Comparison of ENCODE assay signal across 1 cellular context in genomic region chr4:43875655-43876054, GRCh38.
TF ChIP-seq lines count a peak whose summit lies in the region.

No MANE protein-coding gene starts in this region.

TF ChIP-seq in H1, 55 proteins besides CTCF, POLR2A, EP300 and RAD21 (continued from another document):
- TF ChIP-seq EZH2 (IDR thresholded peaks at IDR 0.05; ENCODE audit: low read depth, low read length, severe bottlenecking) (no peak), EGR1 (IDR thresholded peaks at IDR 0.05; ENCODE audit: borderline replicate concordance, low read depth, low read length) (no peak), GABPA (IDR thresholded peaks at IDR 0.05; ENCODE audit: borderline replicate concordance, insufficient read depth, low read length) (no peak), SIRT6 (IDR thresholded peaks at IDR 0.05; ENCODE audit: low read length) (no peak), ASH2L (IDR thresholded peaks at IDR 0.05; ENCODE audit: low read length) (no peak), SUZ12 (IDR thresholded peaks at IDR 0.05; ENCODE audit: low read length) (no peak), CREB1 (IDR thresholded peaks at IDR 0.05) (no peak), CHD2 (IDR thresholded peaks at IDR 0.05; ENCODE audit: low read length) (no peak), SIN3A (conservative IDR thresholded peaks at IDR 0.05 in 1 of 2, IDR thresholded peaks at IDR 0.05 in 1 of 2; ENCODE audit: low read depth in 1 of 2, low read length in 2 of 2) (no peak), POLR2AphosphoS5 (IDR thresholded peaks at IDR 0.05; ENCODE audit: low read depth, low read length) (no peak), KDM4A (IDR thresholded peaks at IDR 0.05; ENCODE audit: low read depth, low read length, severe bottlenecking) (no peak), TBP (IDR thresholded peaks at IDR 0.05; ENCODE audit: low read depth, low read length) (no peak), BCL11A (IDR thresholded peaks at IDR 0.05; ENCODE audit: low read depth in 2 of 2, low read length in 2 of 2) (no peak), BRCA1 (IDR thresholded peaks at IDR 0.05; ENCODE audit: low read depth, low read length) (no peak), SIX5 (IDR thresholded peaks at IDR 0.05; ENCODE audit: low read depth, low read length) (no peak), RBBP5 (IDR thresholded peaks at IDR 0.05; ENCODE audit: borderline replicate concordance, low read depth, low read length) (no peak)
TF ChIP-seq in H1: peak in this region for 0.
